8 cellular contexts compared by ENCODE assay signal in genomic region chr2:9422321-9423099, GRCh38. TPM values are rescaled to one million over a fixed set of nuclear protein-coding genes. Genes with fewer than 3 reads are reported as not detected.
A peak's percentile ranks its signal among the peaks of the same experiment; 100 is the strongest.
DNase-seq lines count a peak whose midpoint lies in the region; ATAC-seq, FAIRE-seq and TF ChIP-seq lines count a peak whose summit lies in the region.

No MANE protein-coding gene starts in this region.

- H3K4me3 ChIP-seq in HAP-1 (peak overlapping the region; percentile 92), lung (peak overlapping the region; percentile 90)

- H3K36me3 ChIP-seq in HAP-1 (replicated peaks) (peaks cover 8% of the 10 kb centered on the region), lung (ENCODE audit: control insufficient read depth in 2 of 2, insufficient read depth in 2 of 2, low read length in 2 of 2) (peaks cover 1 to 3% of the 10 kb centered on the region in 2 donors)

- H3K9me3 ChIP-seq in HAP-1 (no peaks in the 10 kb centered on the region), lung (ENCODE audit: control insufficient read depth in 2 of 2, insufficient read depth in 1 of 2, low read length in 1 of 2) (no peaks in the 10 kb centered on the region)

- peak overlapping the region; percentile 84 to 97 for H3K27ac ChIP-seq in lung (ENCODE audit: low read depth in 1 of 2, low read length in 1 of 2)

- ATAC-seq in lung (ENCODE audit: insufficient read depth, low FRiP score) = peak; percentile 27

- no peak for TF ChIP-seq CTCF in lung (IDR thresholded peaks at IDR 0.05; ENCODE audit: control extremely low read depth, extremely low read depth)

- FAIRE-seq in GM12892 (lab: Jason Lieb, UNC) = peak; percentile 58

- WGBS in lung, 2 donors = 6 to 10% methylated on average over 42 of the region's 42 CpGs

- DNase-seq in GM12892 (ENCODE audit: insufficient read length) (peak; percentile 51), HAP-1 (ENCODE audit: low spot score in 2 of 2) (peak; percentile 22 to 48), LoVo (ENCODE audit: low spot score) (peak; percentile 26), ecto neural progenitor cell (ENCODE audit: low spot score) (peak; percentile 65), lung (ENCODE audit: low spot score) (peak; percentile 51), COR-L47 (lab: John Stamatoyannopoulos, UW) (no peak)
- peak; percentile 67 for DNase-seq in activated CD4-positive, alpha-beta T cell treated with anti-CD3 and anti-CD28 coated beads for 48 hours
- peak; percentile 28 to 38 (median 32) for DNase-seq in stimulated activated CD4-positive, alpha-beta T cell treated with anti-CD3 and anti-CD28 coated beads, TNF-alpha, amount 100 ng/mL, for 48 hours (ENCODE audit: low read depth in 3 of 3)

- in situ Hi-C loops in HAP-1 (cut with MboI; ENCODE audit: low sequenced_read_pairs) = no loop called here

- H3K4me1 ChIP-seq in HAP-1 = peaks cover 19% of the 10 kb centered on the region
- H3K4me1 ChIP-seq in lung (ENCODE audit: control insufficient read depth in 2 of 2, insufficient read depth in 2 of 2, low read length in 2 of 2) = peaks cover 2 to 8% of the 10 kb centered on the region in 2 donors

- TF ChIP-seq POLR2A in GM12892 (IDR thresholded peaks at IDR 0.05; ENCODE audit: low read depth, low read length) = no peak

- no peaks in the 10 kb centered on the region for H3K27me3 ChIP-seq in HAP-1 (ENCODE audit: low read depth)
- no peaks in the 10 kb centered on the region for H3K27me3 ChIP-seq in lung (ENCODE audit: control insufficient read depth, insufficient read depth)

RNA-seq across cellular contexts. Expression of gene ITGB1BP1, which starts 0.8 kb away (rescaled TPM):
- polyA plus RNA-seq in GM12892 (2012; ENCODE audit: missing spikeins) = 103 TPM
- total RNA-seq in lung = 10 to 100 TPM; 32.4 to 75.6 TPM
- polyA plus RNA-seq in lung = 100 to 1,000 TPM in 1 of 2 donors, 10 to 100 TPM in 1; 49.7 to 100 TPM

RNA-seq across cellular contexts. Expression of gene CPSF3, which starts 0.9 kb away (rescaled TPM):
- 56.4 TPM for polyA plus RNA-seq in GM12892 (2012; ENCODE audit: missing spikeins)
- total RNA-seq in lung = 10 to 100 TPM; 23.7 to 25.9 TPM
- polyA plus RNA-seq in lung = 10 to 100 TPM; 15.6 to 17.8 TPM

RNA-seq across cellular contexts. Expression of gene IAH1, which starts 51.8 kb away (rescaled TPM):
- 81.6 TPM for polyA plus RNA-seq in GM12892 (2012; ENCODE audit: missing spikeins)
- 10 to 100 TPM; 29.4 to 41.8 TPM for total RNA-seq in lung
- 10 to 100 TPM; 45.2 to 73.5 TPM for polyA plus RNA-seq in lung
